ENCODE assay signal across 33 cellular contexts in genomic region chrY:2796977-2797523, GRCh38. TPM values are rescaled to one million over a fixed set of nuclear protein-coding genes. Genes with fewer than 3 reads are reported as not detected.
"Had no signal": no experiment of that assay in that cellular context is flagged by ENCODE, and none has a peak within 500 bp of the region (broad histone marks: within the 10 kb centered on the region; RNA-seq: fewer than 3 reads in every experiment).

No MANE protein-coding gene starts in this region.

- DNase-seq: activated B cell treated with CpG ODN at 0.5 μM for 24 hours; activated CD4-positive, alpha-beta memory T cell treated with anti-CD3 and anti-CD28 coated beads, Interleukin-2, amount 10 ng/mL, durations not matched to agents 7 days and 5 days; activated CD4-positive, alpha-beta T cell treated with anti-CD3 and anti-CD28 coated beads for 4 hours; activated CD4-positive, alpha-beta T cell treated with anti-CD3 and anti-CD28 coated beads, Interleukin-2, amount 10 ng/mL, durations not matched to agents 7 days and 5 days; activated CD4-positive, alpha-beta T cell treated with anti-CD3 and anti-CD28 coated beads, Interleukin-2, amount 50 U/mL, for 48 hours; activated CD4-positive, CD25-positive, alpha-beta regulatory T cell treated with anti-CD3 and anti-CD28 coated beads, Interleukin-2, amount 50 U/mL, for 72 hours; activated CD8-positive, alpha-beta memory T cell treated with anti-CD3 and anti-CD28 coated beads for 24 hours; activated CD8-positive, alpha-beta memory T cell treated with anti-CD3 and anti-CD28 coated beads, Interleukin-2, amount 10 ng/mL, durations not matched to agents 7 days and 5 days; activated CD8-positive, alpha-beta memory T cell treated with anti-CD3 and anti-CD28 coated beads, Interleukin-2, amount 50 U/mL, for 48 hours; activated CD8-positive, alpha-beta T cell treated with anti-CD3 and anti-CD28 coated beads, Interleukin-2, amount 10 ng/mL, durations not matched to agents 7 days and 5 days; activated effector memory CD4-positive, alpha-beta T cell treated with Interleukin-2 at 50 U/mL for 16 hours; activated gamma-delta T cell; activated naive CD4-positive, alpha-beta T cell treated with anti-CD3 and anti-CD28 coated beads, Interleukin-2, amount 50 U/mL, for 16 hours; activated naive CD4-positive, alpha-beta T cell treated with Interleukin-2 at 50 U/mL for 16 hours; activated naive CD8-positive, alpha-beta T cell treated with anti-CD3 and anti-CD28 coated beads for 36 hours; activated T-cell treated with anti-CD3 and anti-CD28 coated beads, Interleukin-2, amount 50 U/mL, for 24 hours; activated T-cell treated with anti-CD3 and anti-CD28 coated beads, Interleukin-2, amount 50 U/mL, for 48 hours; adrenal gland; amygdala; anterior cingulate cortex; caudate nucleus; cerebellar nuclear complex; SW 1271; T-helper 1 cell; T-helper 2 cell; T-helper 9 cell had no signal

- FAIRE-seq: bronchial epithelial cell, TTC549 had no signal

- H3K27ac ChIP-seq: adrenal gland, ascending aorta, cardiac muscle cell, VCaP had no signal

- H3K4me1 ChIP-seq: adrenal gland, ascending aorta had no signal

- H3K27me3 ChIP-seq: adrenal gland, ascending aorta, cardiac muscle cell had no signal

- H3K4me3 ChIP-seq: adrenal gland, ascending aorta, cardiac muscle cell had no signal

- ATAC-seq: activated CD8-positive, alpha-beta memory T cell treated with anti-CD3 and anti-CD28 coated beads, Interleukin-2, amount 10 ng/mL, durations not matched to agents 7 days and 5 days; activated CD8-positive, alpha-beta T cell treated with anti-CD3 and anti-CD28 coated beads, Interleukin-2, amount 10 ng/mL, durations not matched to agents 7 days and 5 days; activated naive CD4-positive, alpha-beta T cell treated with anti-CD3 and anti-CD28 coated beads, Interleukin-2, amount 50 U/mL, for 72 hours had no signal

- H3K36me3 ChIP-seq: adrenal gland, ascending aorta, cardiac muscle cell had no signal

RNA-seq across cellular contexts. Expression of gene SRY, which starts 9.6 kb away (rescaled TPM):
- total RNA-seq: activated B cell treated with CpG ODN at 0.5 μM for 24 hours; activated CD4-positive, alpha-beta memory T cell treated with anti-CD3 and anti-CD28 coated beads, Interleukin-2, amount 10 ng/mL, durations not matched to agents 7 days and 5 days; activated CD4-positive, alpha-beta T cell treated with anti-CD3 and anti-CD28 coated beads, Interleukin-2, amount 10 ng/mL, durations not matched to agents 7 days and 5 days; activated CD8-positive, alpha-beta memory T cell treated with anti-CD3 and anti-CD28 coated beads, Interleukin-2, amount 10 ng/mL, durations not matched to agents 7 days and 5 days; activated CD8-positive, alpha-beta T cell treated with anti-CD3 and anti-CD28 coated beads, Interleukin-2, amount 10 ng/mL, durations not matched to agents 7 days and 5 days; activated naive CD4-positive, alpha-beta T cell treated with anti-CD3 and anti-CD28 coated beads, Interleukin-2, amount 50 U/mL, for 72 hours; activated naive CD8-positive, alpha-beta T cell treated with anti-CD3 and anti-CD28 coated beads for 36 hours; activated T-helper 2 cell treated with anti-CD3 and anti-CD28 coated beads, Interferon-gamma antibody, Interleukin-2, Interleukin-4, amounts not matched to agents 10 μg/mL and 5 μg/mL and 100 μg/mL, durations not matched to agents 14 hours and 24 hours and 36 hours; adrenal gland; ascending aorta; bronchial epithelial cell; cardiac muscle cell had no signal
- polyA plus RNA-seq: cardiac muscle cell had no signal

RNA-seq across cellular contexts. Expression of gene RPS4Y1, which starts 44.4 kb away (rescaled TPM):
- total RNA-seq: ascending aorta, cardiac muscle cell had no signal
- polyA plus RNA-seq: cardiac muscle cell had no signal
